ENCODE assay signal across 10 cellular contexts in genomic region chr22:24147666-24148065, GRCh38. TPM values are rescaled to one million over a fixed set of nuclear protein-coding genes. Genes with fewer than 3 reads are reported as not detected.
DNase-seq lines count a peak whose midpoint lies in the region; ATAC-seq, FAIRE-seq and TF ChIP-seq lines count a peak whose summit lies in the region.
"Had no signal": no experiment of that assay in that cellular context is flagged by ENCODE, and none has a peak within 500 bp of the region (broad histone marks: within the 10 kb centered on the region; RNA-seq: fewer than 3 reads in every experiment).

No MANE protein-coding gene starts in this region.

- POLR2A ChIA-PET in activated CD4-positive, alpha-beta T cell treated with anti-CD3 and anti-CD28 coated beads, Interleukin-2, amount 10 ng/mL, durations not matched to agents 7 days and 5 days (lab: Charles Lee): no interaction called here

- H3K4me3 ChIP-seq in lower lobe of right lung (no peak overlapping the region), testis (no peak overlapping the region), small intestine (ENCODE audit: low read depth in 1 of 2, low read length in 2 of 2) (no peak overlapping the region)

- no peak for DNase-seq in activated CD4-positive, alpha-beta T cell treated with anti-CD3 and anti-CD28 coated beads, Interleukin-2, amount 10 ng/mL, durations not matched to agents 7 days and 5 days
- DNase-seq in activated CD4-positive, alpha-beta T cell treated with anti-CD3 and anti-CD28 coated beads, Interleukin-2, amount 50 U/mL, for 1 hour: no peak
- DNase-seq in lower lobe of right lung: no peak
- DNase-seq in testis: no peak
- no peak for DNase-seq in left colon
- no peak for DNase-seq in HuH-7 (ENCODE audit: low spot score)
- DNase-seq in small intestine: no peak
- DNase-seq: effector memory CD4-positive, alpha-beta T cell had no signal

- H3K9me3 Mint-ChIP-seq in activated CD4-positive, alpha-beta T cell treated with anti-CD3 and anti-CD28 coated beads, Interleukin-2, amount 10 ng/mL, durations not matched to agents 7 days and 5 days: no peaks in the 10 kb centered on the region
- H3K9me3 Mint-ChIP-seq in activated T-helper 17 cell treated with anti-CD3 and anti-CD28 coated beads, Interleukin-2, amount 50 U/mL, for 72 hours: no peaks in the 10 kb centered on the region

- intact Hi-C loops in lower lobe of right lung (cut with DNase I) (no loop called here), testis (cut with DNase I; ENCODE audit: low total_unique reads) (no loop called here), left colon (cut with DNase I, micrococcal nuclease) (no loop called here)

- peak overlapping the region; percentile 76 for H3K27ac ChIP-seq in lower lobe of right lung
- peak overlapping the region; percentile 27 to 75 for H3K27ac ChIP-seq in testis
- peak overlapping the region in 1 of 2 donors; percentile 55 for H3K27ac ChIP-seq in small intestine (ENCODE audit: low read depth in 1 of 2, low read length in 1 of 2)

- TF ChIP-seq POLR2A in testis (IDR thresholded peaks at IDR 0.05): no peak

- peaks cover 58% of the 10 kb centered on the region for H3K4me1 Mint-ChIP-seq in activated CD4-positive, alpha-beta T cell treated with anti-CD3 and anti-CD28 coated beads, Interleukin-2, amount 10 ng/mL, durations not matched to agents 7 days and 5 days
- peaks cover 34% of the 10 kb centered on the region for H3K4me1 Mint-ChIP-seq in activated T-helper 17 cell treated with anti-CD3 and anti-CD28 coated beads, Interleukin-2, amount 50 U/mL, for 72 hours

- TF ChIP-seq CTCF in lower lobe of right lung (IDR thresholded peaks at IDR 0.05): no peak
- no peak for TF ChIP-seq CTCF in testis (IDR thresholded peaks at IDR 0.05)

- no peaks in the 10 kb centered on the region for H3K27me3 ChIP-seq in lower lobe of right lung (ENCODE audit: low read depth)
- no peaks in the 10 kb centered on the region for H3K27me3 ChIP-seq in testis
- no peaks in the 10 kb centered on the region for H3K27me3 ChIP-seq in small intestine (ENCODE audit: control insufficient read depth in 2 of 2, insufficient read depth in 2 of 2, low read length in 2 of 2)

- H3K36me3 ChIP-seq in lower lobe of right lung: no peaks in the 10 kb centered on the region
- no peaks in the 10 kb centered on the region for H3K36me3 ChIP-seq in testis (ENCODE audit: low read depth, missing control alignments)
- no peaks in the 10 kb centered on the region for H3K36me3 ChIP-seq in small intestine (ENCODE audit: control insufficient read depth in 2 of 2, insufficient read depth in 2 of 2, low read length in 2 of 2)

- H3K4me1 ChIP-seq in lower lobe of right lung (peaks cover 75% of the 10 kb centered on the region), testis (peaks cover 33% of the 10 kb centered on the region), small intestine (ENCODE audit: control insufficient read depth in 2 of 2, insufficient read depth in 1 of 2, low read depth in 1 of 2, low read length in 1 of 2) (peaks cover 4 to 11% of the 10 kb centered on the region in 2 donors)

- H3K27ac Mint-ChIP-seq in activated CD4-positive, alpha-beta T cell treated with anti-CD3 and anti-CD28 coated beads, Interleukin-2, amount 10 ng/mL, durations not matched to agents 7 days and 5 days: peak overlapping the region; percentile 83
- H3K27ac Mint-ChIP-seq in activated T-helper 17 cell treated with anti-CD3 and anti-CD28 coated beads, Interleukin-2, amount 50 U/mL, for 72 hours: peak overlapping the region; percentile 84

- WGBS in testis, 2 donors: 80 to 83% methylated on average over 3 of the region's 3 CpGs
- WGBS in small intestine, 3 donors: 70 to 80% (median 77%) methylated on average over 3 of the region's 3 CpGs

- CTCF ChIA-PET in activated CD4-positive, alpha-beta T cell treated with anti-CD3 and anti-CD28 coated beads, Interleukin-2, amount 10 ng/mL, durations not matched to agents 7 days and 5 days (lab: Charles Lee): interaction anchor here (0.6 to 4.6 kb wide), 2 partner anchors 10 to 12 kb away, joined by 3 to 30 read pairs; no protein-coding TSS in a partner anchor

- H3K4me3 Mint-ChIP-seq in activated CD4-positive, alpha-beta T cell treated with anti-CD3 and anti-CD28 coated beads, Interleukin-2, amount 10 ng/mL, durations not matched to agents 7 days and 5 days: no peak overlapping the region
- no peak overlapping the region for H3K4me3 Mint-ChIP-seq in activated T-helper 17 cell treated with anti-CD3 and anti-CD28 coated beads, Interleukin-2, amount 50 U/mL, for 72 hours

- no peak for ATAC-seq in activated T-helper 17 cell treated with anti-CD3 and anti-CD28 coated beads, Interleukin-2, amount 50 U/mL, for 72 hours (replicated peaks)
- ATAC-seq in lower lobe of right lung (no peak), left colon (no peak)

- no peaks in the 10 kb centered on the region for H3K27me3 Mint-ChIP-seq in activated CD4-positive, alpha-beta T cell treated with anti-CD3 and anti-CD28 coated beads, Interleukin-2, amount 10 ng/mL, durations not matched to agents 7 days and 5 days
- H3K27me3 Mint-ChIP-seq in activated T-helper 17 cell treated with anti-CD3 and anti-CD28 coated beads, Interleukin-2, amount 50 U/mL, for 72 hours: no peaks in the 10 kb centered on the region

- H3K36me3 Mint-ChIP-seq in activated CD4-positive, alpha-beta T cell treated with anti-CD3 and anti-CD28 coated beads, Interleukin-2, amount 10 ng/mL, durations not matched to agents 7 days and 5 days (ENCODE audit: low read depth): peaks cover 13% of the 10 kb centered on the region
- H3K36me3 Mint-ChIP-seq in activated T-helper 17 cell treated with anti-CD3 and anti-CD28 coated beads, Interleukin-2, amount 50 U/mL, for 72 hours (ENCODE audit: low read depth): peaks cover 4% of the 10 kb centered on the region

- FAIRE-seq in small intestine (lab: Jason Lieb, UNC): no peak
- FAIRE-seq: keratinocyte had no signal

- H3K9me3 ChIP-seq in lower lobe of right lung (no peaks in the 10 kb centered on the region), testis (no peaks in the 10 kb centered on the region), small intestine (ENCODE audit: control insufficient read depth, low read depth) (no peaks in the 10 kb centered on the region)

RNA-seq across cellular contexts. Expression of gene SUSD2, which starts 33.6 kb away (rescaled TPM):
- 1 to 10 TPM; 1.0 to 1.1 TPM for total RNA-seq in activated CD4-positive, alpha-beta T cell treated with anti-CD3 and anti-CD28 coated beads, Interleukin-2, amount 10 ng/mL, durations not matched to agents 7 days and 5 days
- 1 to 10 TPM in 1 of 2 donors, under 1 TPM in 1; 0.66 to 1.5 TPM for total RNA-seq in activated T-helper 17 cell treated with anti-CD3 and anti-CD28 coated beads, Interleukin-2, amount 50 U/mL, for 72 hours
- total RNA-seq in lower lobe of right lung: 200 TPM
- total RNA-seq in testis: 10 to 100 TPM in 1 of 2 donors, 1 to 10 TPM in 1; 5.7 to 11.9 TPM
- 5.3 TPM for polyA plus RNA-seq in testis (ENCODE audit: insufficient read depth, low read depth, low replicate concordance)
- 1 to 10 TPM; 1.9 to 2.7 TPM for total RNA-seq in left colon
- polyA plus RNA-seq in small intestine: 10 to 100 TPM in 1 of 3 donors, 1 to 10 TPM in 2; 6.1 to 15.0 (median 7.6) TPM

Comparison
In these comparisons a context has a peak if more than half of its experiments do, and no peak if none do; other contexts are left out.
1. RNA of gene SUSD2, which starts 33.6 kb away (total RNA-seq): 200 TPM in lower lobe of right lung (single experiment); 5.7 to 11.9 TPM in testis, 1.9 to 2.7 TPM in left colon, 0.66 to 1.5 TPM in activated T-helper 17 cell treated with anti-CD3 and anti-CD28 coated beads, Interleukin-2, amount 50 U/mL, for 72 hours and 1.0 to 1.1 TPM in activated CD4-positive, alpha-beta T cell treated with anti-CD3 and anti-CD28 coated beads, Interleukin-2, amount 10 ng/mL, durations not matched to agents 7 days and 5 days; every median in the first group is over 10 times any median in the second.